Comparison of ENCODE assay signal across 11 cellular contexts in genomic region chr2:231923951-231924888, GRCh38. TPM values are rescaled to one million over a fixed set of nuclear protein-coding genes. Genes with fewer than 3 reads are reported as not detected.
DNase-seq lines count a peak whose midpoint lies in the region; ATAC-seq and TF ChIP-seq lines count a peak whose summit lies in the region.
"Had no signal": no experiment of that assay in that cellular context is flagged by ENCODE, and none has a peak within 500 bp of the region (broad histone marks: within the 10 kb centered on the region; RNA-seq: fewer than 3 reads in every experiment).

No MANE protein-coding gene starts in this region.

- DNase-seq in T-helper 2 cell treated with Interferon-gamma antibody and Interleukin-4, amounts not matched to agents 5 μg/mL and 100 μg/mL, for 36 hours (ENCODE audit: low spot score): no peak
- no peak for DNase-seq in T-helper 2 cell
- DNase-seq in GM23338 (ENCODE audit: low spot score): no peak
- DNase-seq in central memory CD8-positive, alpha-beta T cell (ENCODE audit: low spot score in 2 of 2): no peak
- no peak for DNase-seq in neural progenitor cell (ENCODE audit: low spot score)
- no peak for DNase-seq in NOMO-1 (lab: John Stamatoyannopoulos, UW; ENCODE audit: unreplicated experiment in 2 of 2)

- H3K27me3 Mint-ChIP-seq in T-helper 2 cell treated with Interferon-gamma antibody and Interleukin-4, amounts not matched to agents 5 μg/mL and 100 μg/mL, for 36 hours (ENCODE audit: low read depth): peaks cover 43% of the 10 kb centered on the region
- H3K27me3 Mint-ChIP-seq in GM23338 (ENCODE audit: insufficient read depth, low read depth, poor library complexity) (peaks cover 44% of the 10 kb centered on the region), neural progenitor cell (ENCODE audit: insufficient read depth, low read depth) (peaks cover 32% of the 10 kb centered on the region)
- peaks cover 76% of the 10 kb centered on the region for H3K27me3 Mint-ChIP-seq in central memory CD8-positive, alpha-beta T cell

- H3F3A ChIP-seq in GM23338 (replicated peaks; ENCODE audit: low read depth) (no peaks in the 10 kb centered on the region), neural progenitor cell (ENCODE audit: low read depth) (peaks cover 5% of the 10 kb centered on the region)

- H3K27ac ChIP-seq in GM23338 (ENCODE audit: low read depth) (no peak overlapping the region), neural progenitor cell (no peak overlapping the region)
- H3K27ac ChIP-seq: WERI-Rb-1 had no signal

- ATAC-seq in GM23338 (no peak), GM18511 (IDR thresholded peaks at IDR 0.05; ENCODE audit: unreplicated experiment) (no peak), GM19035 (IDR thresholded peaks at IDR 0.05; ENCODE audit: unreplicated experiment) (no peak)
- no peak for ATAC-seq in central memory CD8-positive, alpha-beta T cell (replicated peaks; ENCODE audit: extremely low read depth, poor library complexity, severe bottlenecking)

- H3K4me1 Mint-ChIP-seq in T-helper 2 cell treated with Interferon-gamma antibody and Interleukin-4, amounts not matched to agents 5 μg/mL and 100 μg/mL, for 36 hours (ENCODE audit: low read depth): no peaks in the 10 kb centered on the region
- H3K4me1 Mint-ChIP-seq in GM23338 (peaks cover 16% of the 10 kb centered on the region), neural progenitor cell (peaks cover 16% of the 10 kb centered on the region)
- peaks cover 10% of the 10 kb centered on the region for H3K4me1 Mint-ChIP-seq in central memory CD8-positive, alpha-beta T cell

- no peak overlapping the region for H3K27ac Mint-ChIP-seq in T-helper 2 cell treated with Interferon-gamma antibody and Interleukin-4, amounts not matched to agents 5 μg/mL and 100 μg/mL, for 36 hours
- H3K27ac Mint-ChIP-seq in GM23338: no peak overlapping the region
- H3K27ac Mint-ChIP-seq in central memory CD8-positive, alpha-beta T cell (ENCODE audit: low read depth): no peak overlapping the region
- H3K27ac Mint-ChIP-seq in neural progenitor cell: no peak overlapping the region
- H3K27ac Mint-ChIP-seq: endodermal cell had no signal

- no peak overlapping the region for H3K9ac ChIP-seq in neural progenitor cell

- peak overlapping the region; percentile 50 for H3K4me3 Mint-ChIP-seq in T-helper 2 cell treated with Interferon-gamma antibody and Interleukin-4, amounts not matched to agents 5 μg/mL and 100 μg/mL, for 36 hours
- H3K4me3 Mint-ChIP-seq in GM23338 (peak overlapping the region; percentile 15), neural progenitor cell (peak overlapping the region; percentile 80)
- H3K4me3 Mint-ChIP-seq in central memory CD8-positive, alpha-beta T cell: peak overlapping the region; percentile 54

- H3K9me2 ChIP-seq in GM23338 (ENCODE audit: insufficient read depth): no peaks in the 10 kb centered on the region

- H3K36me3 ChIP-seq in GM23338 (ENCODE audit: insufficient read depth): no peaks in the 10 kb centered on the region
- H3K36me3 ChIP-seq in neural progenitor cell: no peaks in the 10 kb centered on the region
- H3K36me3 ChIP-seq: WERI-Rb-1 had no signal

- H3K79me2 ChIP-seq in GM23338 (replicated peaks; ENCODE audit: insufficient read depth) (no peaks in the 10 kb centered on the region), neural progenitor cell (ENCODE audit: low read depth) (no peaks in the 10 kb centered on the region)

- H3K27me3 ChIP-seq in GM23338 (ENCODE audit: insufficient read depth): peaks cover 53% of the 10 kb centered on the region
- H3K27me3 ChIP-seq in neural progenitor cell: peaks cover 67% of the 10 kb centered on the region

- H3K36me3 Mint-ChIP-seq in T-helper 2 cell treated with Interferon-gamma antibody and Interleukin-4, amounts not matched to agents 5 μg/mL and 100 μg/mL, for 36 hours (ENCODE audit: low read depth): no peaks in the 10 kb centered on the region
- H3K36me3 Mint-ChIP-seq in GM23338 (ENCODE audit: low read depth): no peaks in the 10 kb centered on the region
- H3K36me3 Mint-ChIP-seq in central memory CD8-positive, alpha-beta T cell (ENCODE audit: insufficient read depth): no peaks in the 10 kb centered on the region
- H3K36me3 Mint-ChIP-seq in neural progenitor cell: no peaks in the 10 kb centered on the region

- H3K4me2 ChIP-seq in GM23338 (peak overlapping the region; percentile 93), neural progenitor cell (no peak overlapping the region)

- no peaks in the 10 kb centered on the region for H3K4me1 ChIP-seq in GM23338 (ENCODE audit: insufficient read depth)
- peaks cover 7% of the 10 kb centered on the region for H3K4me1 ChIP-seq in neural progenitor cell

- H2AFZ ChIP-seq in GM23338: no peak overlapping the region
- no peak overlapping the region for H2AFZ ChIP-seq in neural progenitor cell (replicated peaks)

- no peaks in the 10 kb centered on the region for H3K9me3 ChIP-seq in neural progenitor cell (ENCODE audit: low read depth)

- H3K9me3 Mint-ChIP-seq in T-helper 2 cell treated with Interferon-gamma antibody and Interleukin-4, amounts not matched to agents 5 μg/mL and 100 μg/mL, for 36 hours: no peaks in the 10 kb centered on the region
- H3K9me3 Mint-ChIP-seq in GM23338: no peaks in the 10 kb centered on the region
- H3K9me3 Mint-ChIP-seq in central memory CD8-positive, alpha-beta T cell: no peaks in the 10 kb centered on the region
- H3K9me3 Mint-ChIP-seq in neural progenitor cell: no peaks in the 10 kb centered on the region
- H3K9me3 Mint-ChIP-seq: endodermal cell had no signal

- H4K20me1 ChIP-seq in GM23338 (replicated peaks; ENCODE audit: insufficient read depth) (peaks cover 10% of the 10 kb centered on the region; the same call in 1 of the 2 replicates), neural progenitor cell (ENCODE audit: low read depth) (peaks cover 11% of the 10 kb centered on the region)

- H3K4me3 ChIP-seq in GM23338: peak overlapping the region; percentile 81; the same call in 1 of the 2 replicates
- no peak overlapping the region for H3K4me3 ChIP-seq in neural progenitor cell

- TF ChIP-seq CTCF in GM23338 (conservative IDR thresholded peaks at IDR 0.05; ENCODE audit: low read depth in 2 of 2) (no peak), neural progenitor cell (IDR thresholded peaks at IDR 0.05) (no peak)

TF ChIP-seq in GM23338, 12 proteins besides CTCF, POLR2A, EP300 and RAD21 (continues in another document):
- TF ChIP-seq REST (IDR thresholded peaks at IDR 0.05; ENCODE audit: unreplicated experiment): peak; percentile 38
- no peak for TF ChIP-seq EZH2phosphoT487 (IDR thresholded peaks at IDR 0.05; ENCODE audit: unreplicated experiment)
- TF ChIP-seq ETS1 (IDR thresholded peaks at IDR 0.05): no peak
- no peak for TF ChIP-seq POLR2AphosphoS5 (IDR thresholded peaks at IDR 0.05; ENCODE audit: low read depth)
- TF ChIP-seq NANOG (IDR thresholded peaks at IDR 0.05; ENCODE audit: borderline replicate concordance): no peak

RNA-seq across cellular contexts. Expression of gene NPPC, which starts 2.0 kb away (rescaled TPM):
- total RNA-seq in GM23338 (2014; rRNA removed; shearing (Covaris generic)): 0.43 and 2.2 TPM in 2 replicates
- 6.3 and 10.2 TPM in 2 replicates for polyA plus RNA-seq in GM23338 (2016; fragmentation: Nextera tagmentation; extraction: Ambion mirVana)
- total RNA-seq in neural progenitor cell (ENCODE audit: low replicate concordance): not detected in 2 replicates
- total RNA-seq: A673 had no signal

RNA-seq across cellular contexts. Expression of gene DIS3L2, which starts 37.3 kb away (rescaled TPM):
- 17.4 and 25.3 TPM in 2 replicates for total RNA-seq in GM23338 (2014; rRNA removed; shearing (Covaris generic))
- polyA plus RNA-seq in GM23338 (2016; fragmentation: Nextera tagmentation; extraction: Ambion mirVana): 15.0 and 15.2 TPM in 2 replicates
- 23.2 and 35.3 TPM in 2 replicates for total RNA-seq in neural progenitor cell (ENCODE audit: low replicate concordance)

Comparison
In these comparisons a context has a peak if more than half of its experiments do, and no peak if none do; other contexts are left out.
1. H3K4me3 Mint-ChIP-seq: peak in every context shown above with its lines; median percentile 80 in neural progenitor cell; 54 in central memory CD8-positive, alpha-beta T cell; 50 in T-helper 2 cell treated with Interferon-gamma antibody and Interleukin-4, amounts not matched to agents 5 μg/mL and 100 μg/mL, for 36 hours; 15 in GM23338.